In the genomic region with DNA sequence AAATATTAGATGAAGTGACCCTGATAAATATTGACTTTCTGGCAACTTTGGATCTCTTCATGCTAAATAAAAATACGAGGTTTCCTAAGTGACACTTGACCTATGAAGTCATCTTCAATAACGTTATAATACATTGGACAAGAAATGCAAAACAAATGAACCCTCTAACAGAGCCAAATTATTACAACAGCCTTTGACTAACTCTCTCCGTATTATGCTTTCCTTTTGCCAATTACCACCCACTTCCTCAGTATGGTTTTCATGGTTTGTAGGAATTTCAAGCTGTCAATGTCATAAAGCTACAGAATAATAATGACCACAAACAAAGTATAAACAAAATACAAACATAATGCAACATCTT, we compare ENCODE assay signal across 13 cellular contexts.
A peak's percentile ranks its signal among the peaks of the same experiment; 100 is the strongest.
DNase-seq lines count a peak whose midpoint lies in the region; ATAC-seq and TF ChIP-seq lines count a peak whose summit lies in the region.
"Had no signal": no experiment of that assay in that cellular context is flagged by ENCODE, and none has a peak within 500 bp of the region (broad histone marks: within the 10 kb centered on the region; RNA-seq: fewer than 3 reads in every experiment).

No MANE protein-coding gene starts in this region.

- no peaks in the 10 kb centered on the region for H3K9me3 Mint-ChIP-seq in Calu3 (ENCODE audit: low read depth, unreplicated experiment)
- H3K9me3 Mint-ChIP-seq: natural killer cell had no signal

- no peak overlapping the region for H3K4me3 Mint-ChIP-seq in Calu3 (ENCODE audit: low read depth, unreplicated experiment)
- H3K4me3 Mint-ChIP-seq: natural killer cell had no signal

- H3K9me3 ChIP-seq in SJSA1 (replicated peaks) (no peaks in the 10 kb centered on the region), thoracic aorta (no peaks in the 10 kb centered on the region)
- H3K9me3 ChIP-seq: thyroid gland had no signal

- CTCF ChIA-PET in Calu3 (lab: Charles Lee): no interaction called here

- H3K4me1 Mint-ChIP-seq in Calu3 (ENCODE audit: low read depth, unreplicated experiment): peaks cover 27% of the 10 kb centered on the region
- H3K4me1 Mint-ChIP-seq: natural killer cell had no signal

- H3K27ac ChIP-seq in SJSA1 (peak overlapping the region; percentile 11; the same call in 1 of the 2 replicates), thoracic aorta (peak overlapping the region; percentile 64 to 69)
- H3K27ac ChIP-seq: cardiac muscle cell, thyroid gland had no signal

- H3K4me3 ChIP-seq in SJSA1 (no peak overlapping the region), fibroblast of the aortic adventitia (ENCODE audit: low read depth, low read length) (no peak overlapping the region), thoracic aorta (no peak overlapping the region)
- H3K4me3 ChIP-seq: cardiac muscle cell, thyroid gland had no signal

- DNase-seq in HCEC 1CT: peak; percentile 85
- peak in 1 of 2 experiments; percentile 18 for DNase-seq in SJSA1 (ENCODE audit: low read depth in 1 of 2, low spot score in 2 of 2)
- DNase-seq in fibroblast of the aortic adventitia (ENCODE audit: low read depth): peak; percentile 81
- no peak for DNase-seq in thoracic aorta (ENCODE audit: low spot score)
- no peak for DNase-seq in NCI-H774 (lab: John Stamatoyannopoulos, UW)
- no peak for DNase-seq in posterior vena cava (ENCODE audit: low spot score)
- DNase-seq in Calu3: no peak
- DNase-seq: activated CD4-positive, alpha-beta T cell treated with anti-CD3 and anti-CD28 coated beads, Interleukin-2, amount 50 U/mL, for 48 hours; natural killer cell; NCI-H187; stimulated activated CD4-positive, alpha-beta T cell treated with anti-CD3 and anti-CD28 coated beads, Interleukin-1b, Interleukin-23, amount 100 ng/mL, for 48 hours; thyroid gland had no signal

- no peaks in the 10 kb centered on the region for H3K27me3 Mint-ChIP-seq in Calu3 (ENCODE audit: unreplicated experiment)

- no peak overlapping the region for H3K27ac Mint-ChIP-seq in Calu3 (ENCODE audit: unreplicated experiment)
- H3K27ac Mint-ChIP-seq: natural killer cell had no signal

- H3K4me1 ChIP-seq in SJSA1 (replicated peaks) (peaks cover 29% of the 10 kb centered on the region), thoracic aorta (ENCODE audit: control insufficient read depth in 1 of 2, low read depth in 2 of 2) (peaks cover 22 to 47% of the 10 kb centered on the region in 2 donors)
- H3K4me1 ChIP-seq: thyroid gland had no signal

- H3K36me3 ChIP-seq in SJSA1 (no peaks in the 10 kb centered on the region), thoracic aorta (no peaks in the 10 kb centered on the region)
- H3K36me3 ChIP-seq: cardiac muscle cell, thyroid gland had no signal

- TF ChIP-seq CTCF in fibroblast of the aortic adventitia (IDR thresholded peaks at IDR 0.05; ENCODE audit: insufficient read depth, low read length): no peak
- no peak for TF ChIP-seq CTCF in thoracic aorta (IDR thresholded peaks at IDR 0.05)
- no peak for TF ChIP-seq CTCF in Calu3 (IDR thresholded peaks at IDR 0.05; ENCODE audit: unreplicated experiment)

- no peaks in the 10 kb centered on the region for H3K27me3 ChIP-seq in SJSA1 (replicated peaks)
- H3K27me3 ChIP-seq in thoracic aorta (replicated peaks; ENCODE audit: insufficient read depth): no peaks in the 10 kb centered on the region
- H3K27me3 ChIP-seq: cardiac muscle cell, thyroid gland had no signal

- no TSS peak for BruUV-seq in Calu3 (replicated peaks; lab: Mats Ljungman, UMichigan)

- H3K36me3 Mint-ChIP-seq in Calu3 (ENCODE audit: insufficient read depth, unreplicated experiment): no peaks in the 10 kb centered on the region
- H3K36me3 Mint-ChIP-seq: natural killer cell had no signal

- peak; percentile 22 for ATAC-seq in thoracic aorta (ENCODE audit: insufficient number of reproducible peaks, low FRiP score, low read depth)
- ATAC-seq: natural killer cell had no signal

- intact Hi-C loops in posterior vena cava (cut with DNase I) (no loop called here), Calu3 (cut with micrococcal nuclease; ENCODE audit: unreplicated experiment) (no loop called here)

Comparison
In these comparisons a context has a peak if more than half of its experiments do, and no peak if none do; other contexts are left out.
1. DNase-seq: peak in HCEC 1CT (single experiment) and fibroblast of the aortic adventitia (single experiment); none in thoracic aorta (single experiment), NCI-H774 (single experiment), posterior vena cava (single experiment) and Calu3 (single experiment).